ENCODE assay signal across 8 cellular contexts in genomic region chr17:7627250-7628121, GRCh38. TPM values are rescaled to one million over a fixed set of nuclear protein-coding genes. Genes with fewer than 3 reads are reported as not detected.
A peak's percentile ranks its signal among the peaks of the same experiment; 100 is the strongest.
DNase-seq lines count a peak whose midpoint lies in the region; ATAC-seq and TF ChIP-seq lines count a peak whose summit lies in the region.

Gene SAT2, minus strand, starts transcription at chr17:7627821. Its CDS starts 186 bp downstream, at chr17:7627635.

- H3K9me3 ChIP-seq in HEK293 (ENCODE audit: control insufficient read depth, insufficient read depth, low read depth, low read length) (no peaks in the 10 kb centered on the region), T-helper 17 cell (ENCODE audit: control insufficient read depth, low read length, poor library complexity, severe bottlenecking) (no peaks in the 10 kb centered on the region), left ventricle myocardium inferior (replicated peaks) (no peaks in the 10 kb centered on the region), upper lobe of left lung (no peaks in the 10 kb centered on the region)

- H3K27ac Mint-ChIP-seq in T-helper 17 cell = peak within 1 kb of the TSS; percentile 85

- no peak for TF ChIP-seq CTCF in HEK293 (tag by site-specific recombination; IDR thresholded peaks at IDR 0.05)
- no peak for TF ChIP-seq CTCF in left ventricle myocardium inferior (IDR thresholded peaks at IDR 0.05; ENCODE audit: borderline replicate concordance)
- no peak for TF ChIP-seq CTCF in upper lobe of left lung (IDR thresholded peaks at IDR 0.05)

- 2% methylated on average over 18 to 52 of the region's 54 CpGs for WGBS in upper lobe of left lung, 2 donors

- H3K27me3 Mint-ChIP-seq in T-helper 17 cell = no peaks in the 10 kb centered on the region

- POLR2A ChIA-PET in HEK293 (lab: Yijun Ruan, JAX) = interaction anchor here (0.6 to 9.6 kb wide), 20 partner anchors 8 to 323 kb away, joined by 3 to 215 read pairs (median 4); partner anchors contain the start of genes ATP1B2, CD68, EFNB3 and FXR2

- TF ChIP-seq EP300 in upper lobe of left lung (IDR thresholded peaks at IDR 0.05) = no peak

- H3K4me3 ChIP-seq in HEK293 (ENCODE audit: low read depth, low read length) (peak within 1 kb of the TSS; percentile 84), left ventricle myocardium inferior (peak within 1 kb of the TSS; percentile 82), upper lobe of left lung (peak within 1 kb of the TSS; percentile 65 to 82 (median 76))

- in situ Hi-C loops in G401 (cut with HindIII; ENCODE audit: low sequenced_read_pairs) = no loop called here

- no peaks in the 10 kb centered on the region for H3K36me3 Mint-ChIP-seq in T-helper 17 cell (ENCODE audit: low read depth)

- CTCF ChIA-PET in HEK293 (lab: Yijun Ruan, JAX) = interaction anchor here (0.5 to 4.4 kb wide), 13 partner anchors 9 to 1008 kb away, joined by 3 to 24 read pairs (median 4); partner anchors contain the start of genes FXR2, TP53 and WRAP53

- peaks cover 13% of the 10 kb centered on the region for H3K4me1 Mint-ChIP-seq in T-helper 17 cell

- TF ChIP-seq POLR2A in upper lobe of left lung (IDR thresholded peaks at IDR 0.05) = peak in 3 of 4 donors; percentile 55 to 87 (median 59)

- H3K27ac ChIP-seq in HEK293 (ENCODE audit: extremely low read depth, low read depth, low read length) (peak within 1 kb of the TSS; percentile 91), left ventricle myocardium inferior (replicated peaks) (peak within 1 kb of the TSS; percentile 92), upper lobe of left lung (peak within 1 kb of the TSS; percentile 86 to 96 (median 92))

- intact Hi-C loops in left ventricle myocardium inferior (cut with micrococcal nuclease) (no loop called here), posterior vena cava (cut with DNase I) (no loop called here)

- H3K4me1 ChIP-seq in HEK293 (ENCODE audit: control insufficient read depth, insufficient read depth, low read length) = peaks cover 3% of the 10 kb centered on the region; the same call in 1 of the 2 replicates
- H3K4me1 ChIP-seq in left ventricle myocardium inferior = peaks cover 27% of the 10 kb centered on the region
- peaks cover 9 to 20% (median 15%) of the 10 kb centered on the region in 4 donors for H3K4me1 ChIP-seq in upper lobe of left lung

- DNase-seq in G401 (ENCODE audit: low spot score) (peak; percentile 94), NCI-H1105 (lab: John Stamatoyannopoulos, UW) (peak; percentile 89), T-helper 17 cell (peak; percentile 54 to 78 (median 71)), amniotic stem cell (lab: John Stamatoyannopoulos, UW) (peak; percentile 92), left ventricle myocardium inferior (peak; percentile 96), posterior vena cava (ENCODE audit: low spot score) (peak; percentile 97), upper lobe of left lung (peak; percentile 93 to 94)

- ATAC-seq in T-helper 17 cell (peak; percentile 93), upper lobe of left lung (ENCODE audit: low FRiP score in 2 of 2) (peak; percentile 97 to 99)

- H3K36me3 ChIP-seq in HEK293 (ENCODE audit: control insufficient read depth in 2 of 2, insufficient read depth in 1 of 2, low read length in 2 of 2) (peaks cover 0 to 8% of the 10 kb centered on the region in 2 experiments; a peak in 2 of 3 replicates), left ventricle myocardium inferior (peaks cover 9% of the 10 kb centered on the region), upper lobe of left lung (peaks cover 0 to 7% (median 0%) of the 10 kb centered on the region in 4 donors)

- H3K27me3 ChIP-seq in left ventricle myocardium inferior (ENCODE audit: low read depth) (no peaks in the 10 kb centered on the region), upper lobe of left lung (no peaks in the 10 kb centered on the region)

- peak within 1 kb of the TSS; percentile 88 for H3K4me3 Mint-ChIP-seq in T-helper 17 cell

TF ChIP-seq in HEK293, 187 proteins besides CTCF, POLR2A, EP300 and RAD21 (continues in another document):
- TF ChIP-seq ZNF623 (tag by site-specific recombination; IDR thresholded peaks at IDR 0.05) (no peak), ZNF843 (tag by site-specific recombination; IDR thresholded peaks at IDR 0.05) (peak; percentile 34; the same call in 1 of the 2 replicates), ZSCAN30 (tag by site-specific recombination; IDR thresholded peaks at IDR 0.05) (peak; percentile 31; the same call in 1 of the 2 replicates), ZNF76 (tag by site-specific recombination; IDR thresholded peaks at IDR 0.05; ENCODE audit: borderline replicate concordance, low read depth) (peak; percentile 44; the same call in 1 of the 2 replicates), ZNF274 (IDR thresholded peaks at IDR 0.05; ENCODE audit: low read length) (no peak), ZNF274 (tag by site-specific recombination; IDR thresholded peaks at IDR 0.05; ENCODE audit: borderline replicate concordance) (no peak), ZBTB20 (tag by site-specific recombination; IDR thresholded peaks at IDR 0.05) (peak; percentile 82), OSR2 (tag by site-specific recombination; IDR thresholded peaks at IDR 0.05) (no peak), KLF9 (tag by site-specific recombination; IDR thresholded peaks at IDR 0.05; ENCODE audit: low read depth) (peak; percentile 71), ZNF398 (tag by site-specific recombination; IDR thresholded peaks at IDR 0.05) (peak; percentile 79), ZBTB26 (tag by site-specific recombination; optimal IDR thresholded peaks at IDR 0.05) (peak; percentile 24), ZNF366 (tag by site-specific recombination; conservative IDR thresholded peaks at IDR 0.05) (no peak), TCF7L2 (IDR thresholded peaks at IDR 0.05; ENCODE audit: borderline replicate concordance, low read depth, low read length) (no peak), ZNF529 (tag by site-specific recombination; IDR thresholded peaks at IDR 0.05; ENCODE audit: insufficient replicate concordance) (no peak), ZNF155 (tag by site-specific recombination; IDR thresholded peaks at IDR 0.05) (no peak), KLF10 (tag by site-specific recombination; IDR thresholded peaks at IDR 0.05) (peak; percentile 84), ZNF645 (tag by site-specific recombination; IDR thresholded peaks at IDR 0.05) (no peak), ZNF223 (tag by site-specific recombination; IDR thresholded peaks at IDR 0.05) (no peak), ZNF776 (tag by site-specific recombination; IDR thresholded peaks at IDR 0.05; ENCODE audit: borderline replicate concordance) (no peak), ZBTB48 (tag by site-specific recombination; IDR thresholded peaks at IDR 0.05) (peak; percentile 49; the same call in 1 of the 2 replicates), ZNF514 (tag by site-specific recombination; IDR thresholded peaks at IDR 0.05) (no peak), MEIS1 (CRISPR knock-in tag; IDR thresholded peaks at IDR 0.05; ENCODE audit: borderline replicate concordance) (no peak), ZBTB21 (tag by site-specific recombination; IDR thresholded peaks at IDR 0.05) (no peak), ZNF266 (tag by site-specific recombination; IDR thresholded peaks at IDR 0.05; ENCODE audit: low read depth) (no peak), ZNF416 (tag by site-specific recombination; IDR thresholded peaks at IDR 0.05) (peak; percentile 91), GLIS2 (tag by site-specific recombination; IDR thresholded peaks at IDR 0.05) (peak; percentile 97)

RNA-seq across cellular contexts. Expression of gene SAT2, which starts in this region (rescaled TPM):
- 70.2 and 96.9 TPM in 2 replicates for total RNA-seq in G401 (2014; rRNA removed; shearing (Covaris generic))
- total RNA-seq in T-helper 17 cell = 10 to 100 TPM; 39.1 to 42.9 TPM
- total RNA-seq in left ventricle myocardium inferior = 73.5 TPM
- 10 to 100 TPM; 40.7 to 63.3 TPM for total RNA-seq in posterior vena cava
- 100 to 1,000 TPM in 1 of 6 donors, 10 to 100 TPM in 5; 66.4 to 155 (median 81.3) TPM for total RNA-seq in upper lobe of left lung

Comparison
In these comparisons a context has a peak if more than half of its experiments do, and no peak if none do; other contexts are left out.
1. Peak in every context shown above with its lines: DNase-seq, ATAC-seq, H3K4me3 ChIP-seq and H3K27ac ChIP-seq.